Comparison of ENCODE assay signal across 22 cellular contexts in the genomic region with DNA sequence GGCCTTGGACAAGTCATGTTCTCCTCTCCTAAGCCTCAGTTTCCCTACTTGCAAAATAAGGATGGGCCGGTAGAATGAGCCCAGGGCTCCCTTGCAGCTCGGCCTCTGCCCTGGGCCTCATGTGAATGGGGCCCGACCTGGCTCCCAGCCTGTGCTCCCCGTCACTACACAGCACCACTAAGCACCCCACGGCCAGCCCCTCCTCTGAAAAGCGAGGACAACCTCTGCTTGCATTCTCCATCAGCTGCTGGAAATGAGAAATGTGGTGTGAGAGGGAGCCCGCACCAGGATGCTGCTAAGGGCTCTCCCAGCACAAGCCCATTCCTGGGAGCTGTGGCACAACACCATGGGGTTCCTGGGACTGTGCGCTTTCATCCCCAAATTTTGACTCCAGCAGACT. TPM values are rescaled to one million over a fixed set of nuclear protein-coding genes. Genes with fewer than 3 reads are reported as not detected.
DNase-seq lines count a peak whose midpoint lies in the region; ATAC-seq and TF ChIP-seq lines count a peak whose summit lies in the region.
"Had no signal": no experiment of that assay in that cellular context is flagged by ENCODE, and none has a peak within 500 bp of the region (broad histone marks: within the 10 kb centered on the region; RNA-seq: fewer than 3 reads in every experiment).

No MANE protein-coding gene starts in this region.

- no peaks in the 10 kb centered on the region for H3K9me3 ChIP-seq in spleen
- H3K9me3 ChIP-seq: A549, HAP-1 had no signal

- no peak for TF ChIP-seq POLR2A in spleen (IDR thresholded peaks at IDR 0.05)

- TF ChIP-seq CTCF in chondrocyte (IDR thresholded peaks at IDR 0.05), result no peak
- no peak for TF ChIP-seq CTCF in spleen (IDR thresholded peaks at IDR 0.05 in 8 of 11, conservative IDR thresholded peaks at IDR 0.05 in 3 of 11)

- no peak overlapping the region for H3K27ac ChIP-seq in spleen
- H3K27ac ChIP-seq: A549, GM23248, KMS-11, PC-9 had no signal

- no peaks in the 10 kb centered on the region for H3K9me3 Mint-ChIP-seq in activated naive CD4-positive, alpha-beta T cell treated with anti-CD3 and anti-CD28 coated beads, Interleukin-2, amount 10 ng/mL, durations not matched to agents 7 days and 5 days
- H3K9me3 Mint-ChIP-seq in chondrocyte (ENCODE audit: low read depth), result no peaks in the 10 kb centered on the region
- H3K9me3 Mint-ChIP-seq: CD8-positive, alpha-beta T cell had no signal

- H3K27me3 ChIP-seq in spleen (replicated peaks in 1 of 7), result no peaks in the 10 kb centered on the region

- H3K27me3 Mint-ChIP-seq in activated naive CD4-positive, alpha-beta T cell treated with anti-CD3 and anti-CD28 coated beads, Interleukin-2, amount 10 ng/mL, durations not matched to agents 7 days and 5 days, result no peaks in the 10 kb centered on the region
- no peaks in the 10 kb centered on the region for H3K27me3 Mint-ChIP-seq in chondrocyte (ENCODE audit: low read depth)

- no peak overlapping the region for H3K27ac Mint-ChIP-seq in activated naive CD4-positive, alpha-beta T cell treated with anti-CD3 and anti-CD28 coated beads, Interleukin-2, amount 10 ng/mL, durations not matched to agents 7 days and 5 days
- H3K27ac Mint-ChIP-seq in chondrocyte (ENCODE audit: unreplicated experiment), result no peak overlapping the region
- H3K27ac Mint-ChIP-seq: CD8-positive, alpha-beta T cell had no signal

- peak; percentile 17 for DNase-seq in activated naive CD4-positive, alpha-beta T cell treated with anti-CD3 and anti-CD28 coated beads, Interleukin-2, amount 10 ng/mL, durations not matched to agents 7 days and 5 days
- no peak for DNase-seq in activated naive CD4-positive, alpha-beta T cell (lab: John Stamatoyannopoulos, UW)
- DNase-seq in chondrocyte (ENCODE audit: low spot score) (peak; percentile 54), spleen (peak; percentile 62), AG08395 (ENCODE audit: low spot score) (no peak), NCI-H128 (lab: John Stamatoyannopoulos, UW; ENCODE audit: unreplicated experiment) (no peak)
- DNase-seq: C1 segment of cervical spinal cord; CD8-positive, alpha-beta T cell; DND-41; GM23248; NCI-H1105; NCI-H1694; NCI-H2081 treated with DMSO at 0.1 percent for 48 hours; NCI-H446 treated with DMSO at 0.1 percent for 48 hours; PC-9; RPMI8226 had no signal

- H3K4me1 ChIP-seq in spleen, result no peaks in the 10 kb centered on the region
- H3K4me1 ChIP-seq: A549, HAP-1 had no signal

- 92 to 98% (median 95%) methylated on average over 8 of the region's 8 CpGs for WGBS in spleen, 5 donors

- CTCF ChIA-PET in activated naive CD4-positive, alpha-beta T cell treated with anti-CD3 and anti-CD28 coated beads, Interleukin-2, amount 10 ng/mL, durations not matched to agents 7 days and 5 days (lab: Charles Lee), result no interaction called here

- H3K4me3 ChIP-seq in spleen, result no peak overlapping the region
- H3K4me3 ChIP-seq: A549, GM23248, HAP-1, PC-9 had no signal

- intact Hi-C loops in spleen (cut with DNase I; ENCODE audit: low total_unique reads), result no loop called here

- H3K36me3 ChIP-seq in spleen, result peaks cover 0 to 65% (median 49%) of the 10 kb centered on the region in 6 donors

- no peaks in the 10 kb centered on the region for H3K4me1 Mint-ChIP-seq in activated naive CD4-positive, alpha-beta T cell treated with anti-CD3 and anti-CD28 coated beads, Interleukin-2, amount 10 ng/mL, durations not matched to agents 7 days and 5 days
- no peaks in the 10 kb centered on the region for H3K4me1 Mint-ChIP-seq in chondrocyte (ENCODE audit: low read depth)

- H3K4me3 Mint-ChIP-seq in activated naive CD4-positive, alpha-beta T cell treated with anti-CD3 and anti-CD28 coated beads, Interleukin-2, amount 10 ng/mL, durations not matched to agents 7 days and 5 days, result no peak overlapping the region
- no peak overlapping the region for H3K4me3 Mint-ChIP-seq in chondrocyte (ENCODE audit: unreplicated experiment)
- H3K4me3 Mint-ChIP-seq: CD8-positive, alpha-beta T cell had no signal

- H3K36me3 Mint-ChIP-seq in activated naive CD4-positive, alpha-beta T cell treated with anti-CD3 and anti-CD28 coated beads, Interleukin-2, amount 10 ng/mL, durations not matched to agents 7 days and 5 days, result peaks cover 31% of the 10 kb centered on the region
- H3K36me3 Mint-ChIP-seq in chondrocyte (ENCODE audit: low read depth), result peaks cover 27% of the 10 kb centered on the region

- ATAC-seq in GM19397 (IDR thresholded peaks at IDR 0.05; ENCODE audit: unreplicated experiment) (peak; percentile 7), HG03175 (IDR thresholded peaks at IDR 0.05; ENCODE audit: unreplicated experiment) (no peak)
- ATAC-seq: A549; CD8-positive, alpha-beta T cell had no signal

RNA-seq across cellular contexts. Expression of a gene that starts 10.2 kb away (rescaled TPM):
- total RNA-seq in chondrocyte, result not detected in 3 replicates
- total RNA-seq in spleen, result not detected
- under 1 TPM in 2 of 3 donors, not detected in 1; 0.03 to 0.11 TPM for polyA plus RNA-seq in spleen
- total RNA-seq: CD8-positive, alpha-beta T cell; G401; GM23248; PC-9 had no signal
- polyA plus RNA-seq: A549, GM23248 had no signal

RNA-seq across cellular contexts. Expression of a gene that starts 27.1 kb away (rescaled TPM):
- total RNA-seq in chondrocyte, result 22.2 to 29.3 TPM (median 26.6 TPM) in 3 replicates
- 10 to 100 TPM; 19.6 to 42.7 (median 33.9) TPM for total RNA-seq in spleen
- 10 to 100 TPM; 26.2 to 52.9 (median 30.2) TPM for polyA plus RNA-seq in spleen

RNA-seq across cellular contexts. Expression of a gene that starts 43.0 kb away (rescaled TPM):
- total RNA-seq in chondrocyte (11.4 to 15.7 TPM (median 14.5 TPM) in 3 replicates), spleen (10 to 100 TPM in 2 of 7 donors, 1 to 10 TPM in 5; 4.4 to 20.9 (median 9.9) TPM)
- polyA plus RNA-seq in spleen, result 1 to 10 TPM; 4.8 to 6.9 (median 4.8) TPM

Comparison
In these comparisons a context has a peak if more than half of its experiments do, and no peak if none do; other contexts are left out.
1. DNase-seq: peak in activated naive CD4-positive, alpha-beta T cell treated with anti-CD3 and anti-CD28 coated beads, Interleukin-2, amount 10 ng/mL, durations not matched to agents 7 days and 5 days (single experiment), chondrocyte (single experiment) and spleen (single experiment); none in activated naive CD4-positive, alpha-beta T cell (0 of 4), AG08395 (single experiment) and NCI-H128 (single experiment).